In genomic region chr12:92762773-92763172, GRCh38 we compare ENCODE assay signal across 33 cellular contexts. TPM values are rescaled to one million over a fixed set of nuclear protein-coding genes. Genes with fewer than 3 reads are reported as not detected.
"Had no signal": no experiment of that assay in that cellular context is flagged by ENCODE, and none has a peak within 500 bp of the region (broad histone marks: within the 10 kb centered on the region; RNA-seq: fewer than 3 reads in every experiment).

No MANE protein-coding gene starts in this region.

- H3K9me3 Mint-ChIP-seq: activated CD4-positive, alpha-beta memory T cell treated with anti-CD3 and anti-CD28 coated beads for 36 hours; activated naive CD4-positive, alpha-beta T cell treated with anti-CD3 and anti-CD28 coated beads, Interleukin-2, amount 50 U/mL, for 24 hours; activated naive CD8-positive, alpha-beta T cell treated with anti-CD3 and anti-CD28 coated beads for 36 hours; activated naive CD8-positive, alpha-beta T cell treated with anti-CD3 and anti-CD28 coated beads, Interleukin-2, amount 50 U/mL, for 24 hours; activated T-cell treated with anti-CD3 and anti-CD28 coated beads, Interleukin-2, amount 50 U/mL, for 24 hours; activated T-helper 17 cell treated with anti-CD3 and anti-CD28 coated beads, Interleukin-2, amount 50 U/mL, for 72 hours; effector memory CD8-positive, alpha-beta T cell had no signal

- DNase-seq: activated CD4-positive, alpha-beta memory T cell treated with anti-CD3 and anti-CD28 coated beads for 36 hours; activated CD4-positive, alpha-beta T cell treated with anti-CD3 and anti-CD28 coated beads for 36 hours; activated CD4-positive, alpha-beta T cell treated with anti-CD3 and anti-CD28 coated beads, Interleukin-2, amount 10 ng/mL, durations not matched to agents 24 days and 14 days; activated CD4-positive, CD25-positive, alpha-beta regulatory T cell; activated CD4-positive, CD25-positive, alpha-beta regulatory T cell treated with anti-CD3 and anti-CD28 coated beads, Interleukin-2, amount 50 U/mL, for 72 hours; activated CD8-positive, alpha-beta memory T cell treated with anti-CD3 and anti-CD28 coated beads, Interleukin-2, amount 50 U/mL, for 48 hours; activated effector memory CD4-positive, alpha-beta T cell treated with Interleukin-2 at 50 U/mL for 16 hours; activated gamma-delta T cell treated with Interleukin-2 at 50 U/mL for 16 hours; activated naive CD4-positive, alpha-beta T cell treated with Interleukin-2 at 50 U/mL for 16 hours; activated naive CD8-positive, alpha-beta T cell treated with anti-CD3 and anti-CD28 coated beads for 36 hours; activated naive CD8-positive, alpha-beta T cell treated with anti-CD3 and anti-CD28 coated beads, Interleukin-2, amount 50 U/mL, for 24 hours; activated T-cell treated with anti-CD3 and anti-CD28 coated beads for 4 hours; activated T-cell treated with anti-CD3 and anti-CD28 coated beads, Interleukin-2, amount 50 U/mL, for 24 hours; caudate nucleus; cortex of kidney; dermis blood vessel endothelial cell; effector CD4-positive, alpha-beta T cell; effector memory CD8-positive, alpha-beta T cell; esophagus squamous epithelium; glutamatergic neuron; heart right ventricle; T-helper 2 cell had no signal

- H2AFZ ChIP-seq: hepatocyte had no signal

- H3K4me3 ChIP-seq: ascending aorta, esophagus squamous epithelium, heart right ventricle, hepatocyte had no signal

- H3K27me3 Mint-ChIP-seq: brain had no signal

- ATAC-seq: activated CD4-positive, alpha-beta T cell treated with anti-CD3 and anti-CD28 coated beads for 36 hours; activated naive CD8-positive, alpha-beta T cell treated with anti-CD3 and anti-CD28 coated beads, Interleukin-2, amount 50 U/mL, for 24 hours; activated T-helper 17 cell treated with anti-CD3 and anti-CD28 coated beads, Interleukin-2, amount 50 U/mL, for 72 hours; effector memory CD8-positive, alpha-beta T cell; heart right ventricle had no signal

- H3K27ac ChIP-seq: ascending aorta, epithelial cell of prostate, esophagus squamous epithelium, heart right ventricle, hepatocyte had no signal

- H3K27me3 ChIP-seq: ascending aorta, esophagus squamous epithelium, heart right ventricle, hepatocyte had no signal

- H3K4me3 Mint-ChIP-seq: activated CD4-positive, alpha-beta memory T cell treated with anti-CD3 and anti-CD28 coated beads for 36 hours; activated CD4-positive, alpha-beta T cell treated with anti-CD3 and anti-CD28 coated beads for 36 hours; activated CD4-positive, alpha-beta T cell treated with anti-CD3 and anti-CD28 coated beads, Interleukin-2, amount 10 ng/mL, durations not matched to agents 24 days and 14 days; activated naive CD4-positive, alpha-beta T cell treated with anti-CD3 and anti-CD28 coated beads, Interleukin-2, amount 50 U/mL, for 24 hours; activated naive CD8-positive, alpha-beta T cell treated with anti-CD3 and anti-CD28 coated beads for 36 hours; activated naive CD8-positive, alpha-beta T cell treated with anti-CD3 and anti-CD28 coated beads, Interleukin-2, amount 50 U/mL, for 24 hours; activated T-cell treated with anti-CD3 and anti-CD28 coated beads, Interleukin-2, amount 50 U/mL, for 24 hours; activated T-helper 17 cell treated with anti-CD3 and anti-CD28 coated beads, Interleukin-2, amount 50 U/mL, for 72 hours; brain; effector memory CD8-positive, alpha-beta T cell had no signal

- H3K79me2 ChIP-seq: hepatocyte had no signal

- H3K9me3 ChIP-seq: ascending aorta, esophagus squamous epithelium had no signal

- H3K27ac Mint-ChIP-seq: activated CD4-positive, alpha-beta memory T cell treated with anti-CD3 and anti-CD28 coated beads for 36 hours; activated CD4-positive, alpha-beta T cell treated with anti-CD3 and anti-CD28 coated beads for 36 hours; activated CD4-positive, alpha-beta T cell treated with anti-CD3 and anti-CD28 coated beads, Interleukin-2, amount 10 ng/mL, durations not matched to agents 24 days and 14 days; activated naive CD4-positive, alpha-beta T cell treated with anti-CD3 and anti-CD28 coated beads, Interleukin-2, amount 50 U/mL, for 24 hours; activated naive CD8-positive, alpha-beta T cell treated with anti-CD3 and anti-CD28 coated beads for 36 hours; activated naive CD8-positive, alpha-beta T cell treated with anti-CD3 and anti-CD28 coated beads, Interleukin-2, amount 50 U/mL, for 24 hours; activated T-cell treated with anti-CD3 and anti-CD28 coated beads, Interleukin-2, amount 50 U/mL, for 24 hours; activated T-helper 17 cell treated with anti-CD3 and anti-CD28 coated beads, Interleukin-2, amount 50 U/mL, for 72 hours; brain; effector memory CD8-positive, alpha-beta T cell had no signal

- H3K36me3 ChIP-seq: ascending aorta, esophagus squamous epithelium, heart right ventricle had no signal

- H3K4me1 Mint-ChIP-seq: activated CD4-positive, alpha-beta T cell treated with anti-CD3 and anti-CD28 coated beads for 36 hours; activated naive CD4-positive, alpha-beta T cell treated with anti-CD3 and anti-CD28 coated beads, Interleukin-2, amount 50 U/mL, for 24 hours; activated naive CD8-positive, alpha-beta T cell treated with anti-CD3 and anti-CD28 coated beads for 36 hours; activated T-helper 17 cell treated with anti-CD3 and anti-CD28 coated beads, Interleukin-2, amount 50 U/mL, for 72 hours had no signal

- H3K36me3 Mint-ChIP-seq: activated CD4-positive, alpha-beta memory T cell treated with anti-CD3 and anti-CD28 coated beads for 36 hours; activated naive CD4-positive, alpha-beta T cell treated with anti-CD3 and anti-CD28 coated beads, Interleukin-2, amount 50 U/mL, for 24 hours; activated naive CD8-positive, alpha-beta T cell treated with anti-CD3 and anti-CD28 coated beads for 36 hours; brain had no signal

- H3K4me2 ChIP-seq: hepatocyte had no signal

- H3K4me1 ChIP-seq: ascending aorta had no signal

RNA-seq across cellular contexts. Expression of gene PLEKHG7, which starts 60.0 kb away (rescaled TPM):
- total RNA-seq: activated CD4-positive, alpha-beta memory T cell treated with anti-CD3 and anti-CD28 coated beads for 36 hours; activated CD4-positive, alpha-beta T cell treated with anti-CD3 and anti-CD28 coated beads for 36 hours; activated CD4-positive, alpha-beta T cell treated with anti-CD3 and anti-CD28 coated beads, Interleukin-2, amount 10 ng/mL, durations not matched to agents 24 days and 14 days; activated naive CD8-positive, alpha-beta T cell treated with anti-CD3 and anti-CD28 coated beads for 36 hours; activated T-helper 17 cell treated with anti-CD3 and anti-CD28 coated beads, Interleukin-2, amount 50 U/mL, for 72 hours; ascending aorta; chondrocyte; dermis blood vessel endothelial cell; esophagus squamous epithelium; fibroblast of lung; fibroblast of villous mesenchyme; frontal cortex; heart right ventricle; T-helper 1 cell treated with Interleukin-12 subunit alpha and Interleukin-12 subunit beta and Interleukin-4 antibody, amounts not matched to agents 30 ng/mL and 1 ng/mL, for 36 hours had no signal
- polyA plus RNA-seq: fibroblast of lung had no signal
